ENCODE assay signal across 19 cellular contexts in the genomic region with DNA sequence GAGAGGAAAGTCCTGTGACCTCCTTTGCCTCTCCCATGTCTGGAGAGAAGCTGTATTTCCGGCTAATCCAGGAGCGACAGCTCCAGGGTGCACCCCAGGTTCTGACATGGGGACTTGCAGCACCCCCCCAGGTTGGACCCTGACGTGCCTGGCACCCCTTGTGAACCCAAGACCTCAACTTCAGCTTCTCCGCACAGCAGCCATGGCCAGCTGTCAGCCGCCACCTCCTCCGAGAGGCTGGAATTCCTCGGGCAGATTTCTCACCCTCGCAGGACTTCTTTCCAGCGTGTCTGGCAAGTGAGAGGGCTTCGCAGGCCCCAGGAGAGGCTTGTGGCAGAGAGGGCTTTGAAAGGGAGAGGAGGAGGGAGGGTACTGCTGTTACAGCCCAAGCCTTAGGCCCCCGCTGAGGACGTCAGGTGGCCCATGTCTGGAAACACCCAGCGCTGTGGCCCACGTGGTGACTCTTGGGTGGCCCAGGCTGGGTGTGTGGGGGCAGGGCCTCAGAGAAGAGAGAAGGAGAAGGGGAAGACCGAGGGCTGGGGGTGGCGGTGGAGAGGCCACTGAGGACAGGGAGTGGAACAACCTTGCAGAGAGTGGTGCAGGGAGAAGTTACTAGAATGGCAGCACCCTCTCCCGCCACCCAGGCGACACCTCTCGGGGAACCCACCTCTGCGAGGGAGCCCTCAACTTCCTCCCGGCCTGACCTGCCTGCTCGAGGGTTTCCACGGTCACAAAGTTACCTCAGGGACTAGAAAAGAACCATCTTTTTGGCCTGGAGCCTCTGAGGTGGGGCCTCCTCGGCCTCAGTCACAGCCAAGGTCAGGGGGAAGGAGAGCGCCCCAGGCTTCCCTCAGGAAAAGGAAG. TPM values are rescaled to one million over a fixed set of nuclear protein-coding genes. Genes with fewer than 3 reads are reported as not detected.
A peak's percentile ranks its signal among the peaks of the same experiment; 100 is the strongest.
DNase-seq lines count a peak whose midpoint lies in the region; TF ChIP-seq lines count a peak whose summit lies in the region.
"Had no signal": no experiment of that assay in that cellular context is flagged by ENCODE, and none has a peak within 500 bp of the region (broad histone marks: within the 10 kb centered on the region; RNA-seq: fewer than 3 reads in every experiment).

No MANE protein-coding gene starts in this region.

- no peak overlapping the region for H3K23ac ChIP-seq in mesendoderm (ENCODE audit: low read length)

- no peak for TF ChIP-seq POLR2A in spleen (IDR thresholded peaks at IDR 0.05)

- H4K5ac ChIP-seq in mesendoderm (ENCODE audit: low read length), result no peak overlapping the region

- WGBS in mesendoderm (ENCODE audit: extremely low coverage, insufficient coverage, low lambda C conversion rate), result no CpG with 5 or more reads among the region's 25 CpGs
- 50 to 69% (median 61%) methylated on average over 17 to 25 of the region's 25 CpGs for WGBS in spleen, 5 donors

- H2AK5ac ChIP-seq in mesendoderm (ENCODE audit: low read length), result no peak overlapping the region

- H3K4ac ChIP-seq in mesendoderm (ENCODE audit: low read depth, low read length), result no peak overlapping the region

- intact Hi-C loops in spleen (cut with DNase I; ENCODE audit: low total_unique reads), result no loop called here

- no peak overlapping the region for H2BK120ac ChIP-seq in mesendoderm (ENCODE audit: low read depth, low read length)

- H3K36me3 ChIP-seq in mesendoderm (ENCODE audit: control insufficient read depth, insufficient read depth, low read length) (no peaks in the 10 kb centered on the region), spleen (no peaks in the 10 kb centered on the region)
- H3K36me3 ChIP-seq: ovary, Peyer's patch had no signal

- H3K56ac ChIP-seq in mesendoderm (ENCODE audit: low read length), result peak overlapping the region; percentile 58

- no peaks in the 10 kb centered on the region for H3K4me1 ChIP-seq in mesendoderm (ENCODE audit: control insufficient read depth, low read depth, low read length)
- H3K4me1 ChIP-seq in spleen, result peaks cover 4 to 45% (median 22%) of the 10 kb centered on the region in 6 donors

- H3K4me2 ChIP-seq in mesendoderm (ENCODE audit: low read length), result no peak overlapping the region

- no peak overlapping the region for H4K8ac ChIP-seq in mesendoderm (ENCODE audit: low read depth, low read length)

- H3K27me3 ChIP-seq in mesendoderm (ENCODE audit: insufficient read depth, low read length, poor library complexity) (no peaks in the 10 kb centered on the region), spleen (replicated peaks in 1 of 7) (no peaks in the 10 kb centered on the region)
- H3K27me3 ChIP-seq: ovary, Peyer's patch had no signal

- H3K9me3 ChIP-seq in spleen, result no peaks in the 10 kb centered on the region
- H3K9me3 ChIP-seq: ovary, Peyer's patch had no signal

- H3K4me3 ChIP-seq in fibroblast of villous mesenchyme (ENCODE audit: low read depth, low read length), result no peak overlapping the region
- H3K4me3 ChIP-seq in mesendoderm (ENCODE audit: low read length), result no peak overlapping the region
- no peak overlapping the region for H3K4me3 ChIP-seq in spleen
- H3K4me3 ChIP-seq: ovary, Peyer's patch had no signal

- TF ChIP-seq CTCF in fibroblast of villous mesenchyme (IDR thresholded peaks at IDR 0.05; ENCODE audit: insufficient read depth, low read depth, low read length) (no peak), spleen (IDR thresholded peaks at IDR 0.05 in 8 of 11, conservative IDR thresholded peaks at IDR 0.05 in 3 of 11) (no peak)

- H3K27ac ChIP-seq in mesendoderm (ENCODE audit: low read depth, low read length) (no peak overlapping the region), spleen (no peak overlapping the region)
- H3K27ac ChIP-seq: ovary had no signal

- no peak overlapping the region for H3K9ac ChIP-seq in mesendoderm (ENCODE audit: low read length)

- H3K79me1 ChIP-seq in mesendoderm (ENCODE audit: low read length), result no peaks in the 10 kb centered on the region

- H2BK5ac ChIP-seq in mesendoderm (ENCODE audit: low read length), result no peak overlapping the region

- no peaks in the 10 kb centered on the region for H3K79me2 ChIP-seq in mesendoderm (ENCODE audit: control insufficient read depth, insufficient read depth, low read length)

- DNase-seq in LHCN-M2 (ENCODE audit: low read depth) (peak; percentile 65), fibroblast of villous mesenchyme (ENCODE audit: low read depth) (peak; percentile 40), mesendoderm (peak; percentile 61), spleen (peak; percentile 76), NCI-H2081 (lab: John Stamatoyannopoulos, UW) (no peak), RKO (ENCODE audit: low spot score) (no peak), NCI-H187 treated with DMSO at 0.1 percent for 48 hours (lab: John Stamatoyannopoulos, UW) (no peak), EL (no peak)
- DNase-seq: activated CD4-positive, alpha-beta T cell treated with anti-CD3 and anti-CD28 coated beads for 36 hours; activated naive CD8-positive, alpha-beta T cell treated with anti-CD3 and anti-CD28 coated beads, Interleukin-2, amount 50 U/mL, for 24 hours; activated T-cell treated with anti-CD3 and anti-CD28 coated beads for 4 hours; hypothalamus; NCI-H1105 treated with DMSO at 0.1 percent for 48 hours; NCI-H526; Peyer's patch; T-cell had no signal

- no peak overlapping the region for H2BK15ac ChIP-seq in mesendoderm (replicated peaks; ENCODE audit: low read depth)

- H3K18ac ChIP-seq in mesendoderm (ENCODE audit: low read length), result no peak overlapping the region

RNA-seq across cellular contexts. Expression of a gene that starts 11.6 kb away (rescaled TPM):
- total RNA-seq in LHCN-M2 (2014; rRNA removed) (0.80 and 1.9 TPM in 2 replicates), fibroblast of villous mesenchyme (1.6 and 2.2 TPM in 2 replicates), spleen (10 to 100 TPM in 1 of 7 donors, 1 to 10 TPM in 6; 1.7 to 15.7 (median 5.7) TPM)
- polyA plus RNA-seq in LHCN-M2 (2012), result 0.55 TPM
- polyA plus RNA-seq in mesendoderm (2013, experiment 1 of 2), result 5.1 TPM
- polyA plus RNA-seq in mesendoderm (2013, experiment 2 of 2), result 6.0 TPM
- polyA plus RNA-seq in spleen, result 1 to 10 TPM; 3.3 to 4.6 (median 4.6) TPM

RNA-seq across cellular contexts. Expression of a gene that starts 20.7 kb away (rescaled TPM):
- total RNA-seq in LHCN-M2 (2014; rRNA removed) (82.3 and 181 TPM in 2 replicates), fibroblast of villous mesenchyme (0.64 and 0.86 TPM in 2 replicates), spleen (1 to 10 TPM; 2.2 to 7.7 (median 2.7) TPM)
- polyA plus RNA-seq in LHCN-M2 (2012), result 25.9 TPM
- 1.2 TPM for polyA plus RNA-seq in mesendoderm (2013, experiment 1 of 2)
- 1.3 TPM for polyA plus RNA-seq in mesendoderm (2013, experiment 2 of 2)
- 1 to 10 TPM in 2 of 3 donors, under 1 TPM in 1; 0.87 to 6.2 (median 2.7) TPM for polyA plus RNA-seq in spleen

RNA-seq across cellular contexts. Expression of a gene that starts 53.0 kb away (rescaled TPM):
- total RNA-seq in LHCN-M2 (2014; rRNA removed), result 66.7 and 71.6 TPM in 2 replicates
- polyA plus RNA-seq in LHCN-M2 (2012), result 70.9 TPM
- 61.5 and 62.6 TPM in 2 replicates for total RNA-seq in fibroblast of villous mesenchyme
- 50.0 TPM for polyA plus RNA-seq in mesendoderm (2013, experiment 1 of 2)
- 52.5 TPM for polyA plus RNA-seq in mesendoderm (2013, experiment 2 of 2)
- 10 to 100 TPM; 70.9 to 80.0 (median 78.6) TPM for total RNA-seq in spleen
- 10 to 100 TPM; 33.1 to 48.5 (median 33.4) TPM for polyA plus RNA-seq in spleen

RNA-seq across cellular contexts. Expression of a gene that starts 58.8 kb away (rescaled TPM):
- not detected in 2 replicates for total RNA-seq in LHCN-M2 (2014; rRNA removed)
- 0.02 TPM for polyA plus RNA-seq in LHCN-M2 (2012)
- under 0.01 TPM in 1 of 2 replicates, not detected in the other for total RNA-seq in fibroblast of villous mesenchyme
- 0.01 TPM for polyA plus RNA-seq in mesendoderm (2013, experiment 1 of 2)
- 0.04 TPM for polyA plus RNA-seq in mesendoderm (2013, experiment 2 of 2)
- under 1 TPM in 2 of 7 donors, not detected in 5; 0.41 to 0.43 TPM for total RNA-seq in spleen
- under 1 TPM in 2 of 3 donors, not detected in 1; 0.06 to 0.09 TPM for polyA plus RNA-seq in spleen
- total RNA-seq: epithelial cell of proximal tubule, lung microvascular endothelial cell, ovary, Peyer's patch had no signal
- polyA plus RNA-seq: ovary had no signal

Comparison
In these comparisons a context has a peak if more than half of its experiments do, and no peak if none do; other contexts are left out.
1. DNase-seq: peak in LHCN-M2 (single experiment), fibroblast of villous mesenchyme (single experiment), mesendoderm (single experiment) and spleen (single experiment); none in NCI-H2081 (0 of 2), RKO (single experiment), NCI-H187 treated with DMSO at 0.1 percent for 48 hours (single experiment) and EL (single experiment).